ENCODE assay signal across 28 cellular contexts in the genomic region with DNA sequence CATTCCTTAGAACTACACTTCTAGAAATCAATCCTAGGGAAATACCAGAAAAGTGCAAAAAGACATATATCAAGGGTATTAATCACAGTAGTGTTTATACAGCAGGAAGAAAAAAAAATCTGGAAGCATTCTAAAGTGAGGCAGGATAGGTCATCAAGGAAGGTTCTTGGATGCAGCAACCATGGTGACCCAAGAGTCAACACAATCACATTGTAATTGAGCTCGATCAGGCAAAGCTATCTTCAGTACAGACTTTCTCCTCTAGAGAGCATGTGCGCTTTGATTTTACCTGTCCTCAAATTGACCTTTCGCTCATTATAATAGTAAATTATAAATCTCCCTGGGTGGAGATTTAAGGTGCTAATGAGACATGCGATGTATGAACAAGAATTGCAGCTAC.
A peak's percentile ranks its signal among the peaks of the same experiment; 100 is the strongest.
DNase-seq lines count a peak whose midpoint lies in the region; ATAC-seq and TF ChIP-seq lines count a peak whose summit lies in the region.
"Had no signal": no experiment of that assay in that cellular context is flagged by ENCODE, and none has a peak within 500 bp of the region (broad histone marks: within the 10 kb centered on the region; RNA-seq: fewer than 3 reads in every experiment).

No MANE protein-coding gene starts in this region.

- H3K9ac ChIP-seq in neural progenitor cell: no peak overlapping the region
- H3K9ac ChIP-seq: BLaER1, GM23248, SK-N-SH had no signal

- peak overlapping the region; percentile 47 for H3K27ac Mint-ChIP-seq in neural progenitor cell
- no peak overlapping the region for H3K27ac Mint-ChIP-seq in activated naive CD4-positive, alpha-beta T cell treated with anti-CD3 and anti-CD28 coated beads, Interleukin-2, amount 10 ng/mL, durations not matched to agents 7 days and 5 days
- H3K27ac Mint-ChIP-seq: CD4-positive, alpha-beta T cell had no signal

- TF ChIP-seq CTCF in neural progenitor cell (IDR thresholded peaks at IDR 0.05): no peak

- no peak overlapping the region for H3K4me3 ChIP-seq in neural progenitor cell
- H3K4me3 ChIP-seq in right cardiac atrium (ENCODE audit: low read length): no peak overlapping the region
- H3K4me3 ChIP-seq: BLaER1, GM23248 had no signal

- ATAC-seq in GM19351 (IDR thresholded peaks at IDR 0.05; ENCODE audit: unreplicated experiment) (peak; percentile 26), left colon (no peak), right cardiac atrium (no peak)
- ATAC-seq: Panc1 had no signal

- H3K36me3 ChIP-seq in neural progenitor cell: no peaks in the 10 kb centered on the region
- H3K36me3 ChIP-seq: BLaER1 had no signal

- H3K9me3 ChIP-seq in neural progenitor cell (ENCODE audit: low read depth): no peaks in the 10 kb centered on the region
- H3K9me3 ChIP-seq in right cardiac atrium (ENCODE audit: control insufficient read depth, low read length): peaks cover 5% of the 10 kb centered on the region
- H3K9me3 ChIP-seq: SK-N-SH had no signal

- H3K27ac ChIP-seq in neural progenitor cell: no peak overlapping the region
- no peak overlapping the region for H3K27ac ChIP-seq in right cardiac atrium (ENCODE audit: low read length)
- H3K27ac ChIP-seq: 22Rv1, BLaER1, GM23248, HL-60 had no signal

- H3F3A ChIP-seq in neural progenitor cell (ENCODE audit: low read depth): no peaks in the 10 kb centered on the region

- DNase-seq in DMS53 (lab: John Stamatoyannopoulos, UW) (peak; percentile 46), DMS53 treated with DMSO at 0.1 percent for 48 hours (lab: John Stamatoyannopoulos, UW; ENCODE audit: unreplicated experiment) (no peak), HT-29 (ENCODE audit: low spot score) (peak; percentile 5), neural progenitor cell (ENCODE audit: low spot score) (no peak), left colon (no peak), right cardiac atrium (no peak)
- DNase-seq in activated naive CD4-positive, alpha-beta T cell treated with anti-CD3 and anti-CD28 coated beads, Interleukin-2, amount 10 ng/mL, durations not matched to agents 7 days and 5 days: no peak
- DNase-seq: ACHN; CD4-positive, alpha-beta T cell; COR-L47; DMS 273 treated with DMSO at 0.1 percent for 48 hours; GM23248; HCEC 1CT; KG1; NCI-H1105; NCI-H146; NCI-H2029 treated with DMSO at 0.1 percent for 48 hours; NCI-H2171 treated with DMSO at 0.1 percent for 48 hours; NCI-H526; NK-92 treated with Interleukin-12 subunit alpha and Interleukin-12 subunit beta, amount 100 ng/mL, for 24 hours; SIG-M5; SK-N-SH; T-helper 2 cell had no signal

- WGBS in right cardiac atrium: 63% methylated on average over 4 of the region's 4 CpGs

- H2AFZ ChIP-seq in neural progenitor cell (replicated peaks): no peak overlapping the region
- H2AFZ ChIP-seq: GM23248 had no signal

- H3K4me1 ChIP-seq in neural progenitor cell (peaks cover 4% of the 10 kb centered on the region), right cardiac atrium (ENCODE audit: control insufficient read depth, insufficient read depth, low read length) (no peaks in the 10 kb centered on the region)

- no peaks in the 10 kb centered on the region for H4K20me1 ChIP-seq in neural progenitor cell (ENCODE audit: low read depth)
- H4K20me1 ChIP-seq: BLaER1 had no signal

- no peaks in the 10 kb centered on the region for H3K27me3 ChIP-seq in neural progenitor cell
- no peaks in the 10 kb centered on the region for H3K27me3 ChIP-seq in right cardiac atrium (ENCODE audit: control insufficient read depth, insufficient read depth)
- H3K27me3 ChIP-seq: BLaER1 had no signal

- intact Hi-C loops in left colon (cut with DNase I, micrococcal nuclease) (no loop called here), right cardiac atrium (cut with DNase I) (no loop called here)

- peaks cover 22% of the 10 kb centered on the region for H3K4me1 Mint-ChIP-seq in neural progenitor cell
- H3K4me1 Mint-ChIP-seq in activated naive CD4-positive, alpha-beta T cell treated with anti-CD3 and anti-CD28 coated beads, Interleukin-2, amount 10 ng/mL, durations not matched to agents 7 days and 5 days: no peaks in the 10 kb centered on the region

- CTCF ChIA-PET in activated naive CD4-positive, alpha-beta T cell treated with anti-CD3 and anti-CD28 coated beads, Interleukin-2, amount 10 ng/mL, durations not matched to agents 7 days and 5 days (lab: Charles Lee): no interaction called here

- no peak overlapping the region for H3K4me2 ChIP-seq in neural progenitor cell
- H3K4me2 ChIP-seq: BLaER1, SK-N-SH had no signal

- no peaks in the 10 kb centered on the region for H3K36me3 Mint-ChIP-seq in neural progenitor cell
- H3K36me3 Mint-ChIP-seq in activated naive CD4-positive, alpha-beta T cell treated with anti-CD3 and anti-CD28 coated beads, Interleukin-2, amount 10 ng/mL, durations not matched to agents 7 days and 5 days: no peaks in the 10 kb centered on the region

- no peaks in the 10 kb centered on the region for H3K79me2 ChIP-seq in neural progenitor cell (ENCODE audit: low read depth)

- H3K9me3 Mint-ChIP-seq in neural progenitor cell: peaks cover 3% of the 10 kb centered on the region
- H3K9me3 Mint-ChIP-seq in activated naive CD4-positive, alpha-beta T cell treated with anti-CD3 and anti-CD28 coated beads, Interleukin-2, amount 10 ng/mL, durations not matched to agents 7 days and 5 days: no peaks in the 10 kb centered on the region

- no peak overlapping the region for H3K4me3 Mint-ChIP-seq in neural progenitor cell
- H3K4me3 Mint-ChIP-seq in activated naive CD4-positive, alpha-beta T cell treated with anti-CD3 and anti-CD28 coated beads, Interleukin-2, amount 10 ng/mL, durations not matched to agents 7 days and 5 days: no peak overlapping the region
- H3K4me3 Mint-ChIP-seq: CD4-positive, alpha-beta T cell had no signal

- peaks cover 2% of the 10 kb centered on the region for H3K27me3 Mint-ChIP-seq in neural progenitor cell (ENCODE audit: insufficient read depth, low read depth)
- H3K27me3 Mint-ChIP-seq in activated naive CD4-positive, alpha-beta T cell treated with anti-CD3 and anti-CD28 coated beads, Interleukin-2, amount 10 ng/mL, durations not matched to agents 7 days and 5 days: no peaks in the 10 kb centered on the region
- H3K27me3 Mint-ChIP-seq: CD4-positive, alpha-beta T cell had no signal

Comparison
In these comparisons a context has a peak if more than half of its experiments do, and no peak if none do; other contexts are left out.
1. DNase-seq: peak in DMS53 (single experiment) and HT-29 (single experiment); none in DMS53 treated with DMSO at 0.1 percent for 48 hours (single experiment), neural progenitor cell (single experiment), left colon (0 of 2), activated naive CD4-positive, alpha-beta T cell treated with anti-CD3 and anti-CD28 coated beads, Interleukin-2, amount 10 ng/mL, durations not matched to agents 7 days and 5 days (single experiment) and right cardiac atrium (0 of 3).